27 cellular contexts compared by ENCODE assay signal in genomic region chr10:97704341-97704740, GRCh38.
"Had no signal": no experiment of that assay in that cellular context is flagged by ENCODE, and none has a peak within 500 bp of the region (broad histone marks: within the 10 kb centered on the region; RNA-seq: fewer than 3 reads in every experiment).

No MANE protein-coding gene starts in this region.

- H3K9me3 Mint-ChIP-seq: nephron; neural crest cell; stimulated activated memory B cell treated with anti-CD40 and anti-IgM and Interleukin-4, amounts not matched to agents 10 μg/mL and 1 μg/mL and 100 μg/mL, for 72 hours; stimulated activated naive CD8-positive, alpha-beta T cell treated with anti-CD3 and anti-CD28 coated beads, Interleukin-15, amount 100 ng/mL, for 72 hours; type B pancreatic cell had no signal

- H3K27ac ChIP-seq: neutrophil, pancreas, prostate gland, right lobe of liver, sigmoid colon, suprapubic skin, testis, tibial artery, transverse colon, upper lobe of right lung, uterus had no signal

- H3K4me1 ChIP-seq: pancreas, prostate gland, testis, upper lobe of right lung, uterus had no signal

- H3K4me3 Mint-ChIP-seq: naive thymus-derived CD4-positive, alpha-beta T cell; nephron; neural crest cell; stimulated activated memory B cell treated with anti-CD40 and anti-IgM and Interleukin-4, amounts not matched to agents 10 μg/mL and 1 μg/mL and 100 μg/mL, for 72 hours; stimulated activated naive CD8-positive, alpha-beta T cell treated with anti-CD3 and anti-CD28 coated beads, Interleukin-15, amount 100 ng/mL, for 72 hours; type B pancreatic cell had no signal

- H3K9me3 ChIP-seq: neutrophil, pancreas, prostate gland, right lobe of liver, sigmoid colon, suprapubic skin, testis, tibial artery, transverse colon, upper lobe of right lung, uterus had no signal

- DNase-seq: naive thymus-derived CD4-positive, alpha-beta T cell; nucleus accumbens; pancreas; right cardiac atrium; sigmoid colon; small intestine; stimulated activated CD4-positive, alpha-beta T cell treated with anti-CD3 and anti-CD28 coated beads, Interleukin-15, amount 100 ng/mL, for 24 hours; stimulated activated CD4-positive, alpha-beta T cell treated with anti-CD3 and anti-CD28 coated beads, Interleukin-2, amount 100 ng/mL, for 24 hours; stimulated activated CD4-positive, alpha-beta T cell treated with anti-CD3 and anti-CD28 coated beads, Interleukin-2, amount 100 ng/mL, for 48 hours; stimulated activated CD4-positive, alpha-beta T cell treated with anti-CD3 and anti-CD28 coated beads, Interleukin-4, amount 100 ng/mL, for 24 hours; stimulated activated naive CD4-positive, alpha-beta T cell; stimulated activated naive CD8-positive, alpha-beta T cell treated with anti-CD3 and anti-CD28 coated beads, Interleukin-15, amount 100 ng/mL, for 72 hours; stimulated activated naive CD8-positive, alpha-beta T cell treated with anti-CD3 and anti-CD28 coated beads, Interleukin-15, Interleukin-2, amounts not matched to agents 100 U/mL and 50 U/mL, for 24 hours; substantia nigra; testis; transverse colon; upper lobe of right lung; uterus had no signal

- H3K4me3 ChIP-seq: pancreas, prostate gland, right lobe of liver, sigmoid colon, suprapubic skin, testis, tibial artery, transverse colon, upper lobe of right lung, uterus had no signal

- H3K27ac Mint-ChIP-seq: naive thymus-derived CD4-positive, alpha-beta T cell; nephron; stimulated activated memory B cell treated with anti-CD40 and anti-IgM and Interleukin-4, amounts not matched to agents 10 μg/mL and 1 μg/mL and 100 μg/mL, for 72 hours; stimulated activated naive CD8-positive, alpha-beta T cell treated with anti-CD3 and anti-CD28 coated beads, Interleukin-15, amount 100 ng/mL, for 72 hours; type B pancreatic cell had no signal

- H3K27me3 ChIP-seq: neutrophil, pancreas, right lobe of liver, sigmoid colon, suprapubic skin, testis, tibial artery, transverse colon, upper lobe of right lung, uterus had no signal

- H3K36me3 Mint-ChIP-seq: naive thymus-derived CD4-positive, alpha-beta T cell; stimulated activated memory B cell treated with anti-CD40 and anti-IgM and Interleukin-4, amounts not matched to agents 10 μg/mL and 1 μg/mL and 100 μg/mL, for 72 hours; type B pancreatic cell had no signal

- H3K36me3 ChIP-seq: neutrophil, pancreas, prostate gland, right lobe of liver, sigmoid colon, suprapubic skin, tibial artery, transverse colon, upper lobe of right lung, uterus had no signal

- ATAC-seq: naive thymus-derived CD4-positive, alpha-beta T cell; pancreas; right cardiac atrium; right lobe of liver; stimulated activated memory B cell treated with anti-CD40 and anti-IgM and Interleukin-4, amounts not matched to agents 10 μg/mL and 1 μg/mL and 100 μg/mL, for 72 hours; stimulated activated naive CD8-positive, alpha-beta T cell treated with anti-CD3 and anti-CD28 coated beads, Interleukin-15, amount 100 ng/mL, for 72 hours; stimulated activated naive CD8-positive, alpha-beta T cell treated with anti-CD3 and anti-CD28 coated beads, Interleukin-15, Interleukin-2, amounts not matched to agents 100 U/mL and 50 U/mL, for 24 hours; upper lobe of right lung had no signal

- H3K4me1 Mint-ChIP-seq: stimulated activated naive CD8-positive, alpha-beta T cell treated with anti-CD3 and anti-CD28 coated beads, Interleukin-15, amount 100 ng/mL, for 72 hours had no signal
